ENCODE assay signal across 21 cellular contexts in the genomic region with DNA sequence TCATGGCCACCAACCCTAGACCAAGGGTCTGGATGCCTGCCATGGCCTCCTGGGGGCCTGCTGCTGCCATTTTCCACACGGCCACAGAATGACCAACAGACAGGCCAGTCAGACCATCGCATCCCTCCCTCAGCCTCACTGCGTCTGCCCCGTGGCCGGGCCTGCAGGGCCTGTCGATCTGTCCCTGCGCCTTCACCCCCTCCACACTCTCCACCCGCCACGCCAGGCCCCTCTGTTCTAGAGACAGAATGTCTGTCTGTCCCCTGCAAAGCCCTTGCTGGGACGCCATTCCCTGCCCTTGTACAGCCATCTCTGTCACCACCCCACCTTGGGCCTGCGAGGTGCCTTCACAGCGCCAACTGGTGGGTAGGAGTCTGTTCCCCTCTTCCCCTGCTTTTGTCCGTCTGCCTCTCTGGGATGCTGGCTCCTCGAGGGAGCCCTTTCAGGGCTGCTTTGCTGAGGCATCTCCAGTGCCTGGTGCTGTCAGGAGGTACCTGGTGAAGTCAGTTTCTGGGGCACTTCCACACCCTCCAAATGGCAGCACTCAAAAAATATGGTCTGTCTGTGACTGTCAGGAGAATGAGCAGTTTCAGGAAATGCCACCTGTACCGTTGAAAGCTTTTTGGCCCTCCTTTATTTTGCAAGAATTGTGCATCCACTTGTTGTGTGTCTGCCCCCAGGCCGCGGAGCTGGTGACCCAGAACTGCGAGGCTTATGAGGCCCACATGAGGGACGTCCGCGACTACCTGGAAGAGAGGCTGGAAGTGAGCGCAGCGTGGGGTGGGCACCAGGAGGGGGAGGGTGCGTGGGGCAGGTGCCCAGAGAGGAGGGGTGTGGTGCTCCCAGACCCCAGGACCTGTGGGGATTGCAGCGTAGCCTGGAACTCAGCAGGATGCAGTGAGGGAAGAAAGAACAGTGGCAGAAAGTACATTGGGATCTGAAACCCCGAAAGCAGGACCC. TPM values are rescaled to one million over a fixed set of nuclear protein-coding genes. Genes with fewer than 3 reads are reported as not detected.
DNase-seq lines count a peak whose midpoint lies in the region; ATAC-seq and TF ChIP-seq lines count a peak whose summit lies in the region.
"Had no signal": no experiment of that assay in that cellular context is flagged by ENCODE, and none has a peak within 500 bp of the region (broad histone marks: within the 10 kb centered on the region; RNA-seq: fewer than 3 reads in every experiment).

No MANE protein-coding gene starts in this region.

- H3K36me3 Mint-ChIP-seq in WTC11 (peaks cover 18% of the 10 kb centered on the region), chondrocyte (ENCODE audit: low read depth) (peaks cover 5% of the 10 kb centered on the region), CD14-positive monocyte (peaks cover 17 to 19% of the 10 kb centered on the region in 2 donors)

- no peak overlapping the region for H3K4me3 ChIP-seq in right atrium auricular region
- H3K4me3 ChIP-seq: lung had no signal

- DNase-seq in right atrium auricular region (ENCODE audit: low spot score), result peak; percentile 50
- DNase-seq in Right ventricle myocardium superior, result no peak
- DNase-seq in WTC11 (ENCODE audit: low spot score), result no peak
- DNase-seq in iPS-NIHi7 (ENCODE audit: extremely low spot score), result peak; percentile 21
- DNase-seq in chondrocyte (ENCODE audit: low spot score), result no peak
- no peak for DNase-seq in CD14-positive monocyte (ENCODE audit: low spot score)
- DNase-seq: AML-193; amniotic stem cell; Calu3; caudate nucleus; effector CD8-positive, alpha-beta T cell; Kasumi-1; NCI-H1092 treated with DMSO at 0.1 percent for 48 hours; NCI-H526; SIG-M5; stimulated activated CD4-positive, alpha-beta T cell treated with anti-CD3 and anti-CD28 coated beads, Interleukin-2, amount 100 ng/mL, for 24 hours; T-helper 9 cell had no signal

- H3K36me3 ChIP-seq in right atrium auricular region, result no peaks in the 10 kb centered on the region

- CTCF ChIA-PET in WTC11 (lab: Charles Lee), result no interaction called here

- H3K4me3 Mint-ChIP-seq in WTC11 (no peak overlapping the region), chondrocyte (ENCODE audit: unreplicated experiment) (no peak overlapping the region), CD14-positive monocyte (no peak overlapping the region)

- H3K9me3 Mint-ChIP-seq in WTC11 (no peaks in the 10 kb centered on the region), chondrocyte (ENCODE audit: low read depth) (no peaks in the 10 kb centered on the region), CD14-positive monocyte (no peaks in the 10 kb centered on the region)

- H3K27ac Mint-ChIP-seq in WTC11 (peak overlapping the region; percentile 65; the same call in 1 of the 2 replicates), chondrocyte (ENCODE audit: unreplicated experiment) (no peak overlapping the region), CD14-positive monocyte (peak overlapping the region in 1 of 7 donors; percentile 55)

- no peaks in the 10 kb centered on the region for H3K27me3 ChIP-seq in right atrium auricular region

- no peak for TF ChIP-seq CTCF in right atrium auricular region (IDR thresholded peaks at IDR 0.05)
- TF ChIP-seq CTCF in WTC11 (IDR thresholded peaks at IDR 0.05), result no peak
- TF ChIP-seq CTCF in chondrocyte (IDR thresholded peaks at IDR 0.05), result no peak
- TF ChIP-seq CTCF in CD14-positive monocyte (IDR thresholded peaks at IDR 0.05), result no peak

- intact Hi-C loops in Right ventricle myocardium superior (cut with DNase I) (no loop called here), CD14-positive monocyte (cut with micrococcal nuclease) (no loop called here)

- no peak overlapping the region for H3K27ac ChIP-seq in right atrium auricular region

- POLR2A ChIA-PET in WTC11 (lab: Charles Lee), result no interaction called here

- H3K27me3 Mint-ChIP-seq in WTC11 (ENCODE audit: low read depth) (no peaks in the 10 kb centered on the region), chondrocyte (ENCODE audit: low read depth) (no peaks in the 10 kb centered on the region), CD14-positive monocyte (ENCODE audit: low read depth in 3 of 3) (peaks cover 0 to 3% (median 2%) of the 10 kb centered on the region in 3 donors)

- peaks cover 41% of the 10 kb centered on the region for H3K4me1 Mint-ChIP-seq in WTC11
- peaks cover 5% of the 10 kb centered on the region for H3K4me1 Mint-ChIP-seq in chondrocyte (ENCODE audit: low read depth)
- no peaks in the 10 kb centered on the region for H3K4me1 Mint-ChIP-seq in CD14-positive monocyte

- H3K9me3 ChIP-seq in right atrium auricular region, result no peaks in the 10 kb centered on the region

- no peak for ATAC-seq in Right ventricle myocardium superior (ENCODE audit: poor library complexity)
- peak; percentile 2; the same call in 1 of the 2 replicates for ATAC-seq in WTC11
- no peak for ATAC-seq in GM18909 (IDR thresholded peaks at IDR 0.05; ENCODE audit: poor library complexity, unreplicated experiment)
- ATAC-seq: activated CD4-positive, CD25-positive, alpha-beta regulatory T cell treated with anti-CD3 and anti-CD28 coated beads, Interleukin-2, amount 50 U/mL, for 24 hours had no signal

- H3K4me1 ChIP-seq in right atrium auricular region, result no peaks in the 10 kb centered on the region

TF ChIP-seq in WTC11, 78 proteins besides CTCF, POLR2A, EP300 and RAD21:
- TF ChIP-seq FOXP1 (CRISPR knock-in tag; IDR thresholded peaks at IDR 0.05; ENCODE audit: borderline replicate concordance) (peak; percentile 25; the same call in 1 of the 2 replicates), TEAD4 (CRISPR knock-in tag; IDR thresholded peaks at IDR 0.05) (no peak)
- TF ChIP-seq, protein P1, sequence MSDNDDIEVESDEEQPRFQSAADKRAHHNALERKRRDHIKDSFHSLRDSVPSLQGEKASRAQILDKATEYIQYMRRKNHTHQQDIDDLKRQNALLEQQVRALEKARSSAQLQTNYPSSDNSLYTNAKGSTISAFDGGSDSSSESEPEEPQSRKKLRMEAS (CRISPR knock-in tag; IDR thresholded peaks at IDR 0.05), result peak; percentile 61; the same call in 1 of the 2 replicates

RNA-seq across cellular contexts. Expression of a gene that starts 6.7 kb away (rescaled TPM):
- total RNA-seq in right atrium auricular region (1 to 10 TPM in 1 of 2 donors, under 1 TPM in 1; 0.26 to 2.0 TPM), Right ventricle myocardium superior (not detected), WTC11 (2021) (1.1 to 1.4 TPM (median 1.1 TPM) in 3 replicates), chondrocyte (0.07 to 0.17 TPM (median 0.15 TPM) in 3 replicates)
- polyA plus RNA-seq in CD14-positive monocyte, result not detected

RNA-seq across cellular contexts. Expression of a gene that starts 32.7 kb away (rescaled TPM):
- total RNA-seq in right atrium auricular region, result 10 to 100 TPM in 1 of 2 donors, 1 to 10 TPM in 1; 6.5 to 11.3 TPM
- total RNA-seq in Right ventricle myocardium superior, result 8.6 TPM
- total RNA-seq in WTC11 (2021), result 68.4 to 70.2 TPM (median 69.6 TPM) in 3 replicates
- total RNA-seq in chondrocyte, result 11.5 to 23.4 TPM (median 12.7 TPM) in 3 replicates
- 10 to 100 TPM in 1 of 2 donors, 1 to 10 TPM in 1; 9.5 to 10.3 TPM for polyA plus RNA-seq in CD14-positive monocyte

RNA-seq across cellular contexts. Expression of a gene that starts 45.0 kb away (rescaled TPM):
- 10 to 100 TPM; 24.9 to 29.0 TPM for total RNA-seq in right atrium auricular region
- total RNA-seq in Right ventricle myocardium superior, result 20.0 TPM
- total RNA-seq in WTC11 (2021), result 0.07 TPM in 1 of 3 replicates, not detected in the others
- total RNA-seq in chondrocyte, result 12.2 to 25.6 TPM (median 24.4 TPM) in 3 replicates
- polyA plus RNA-seq in CD14-positive monocyte, result under 1 TPM in 1 of 2 donors, not detected in 1; 0.14 TPM
- total RNA-seq: HT1080 had no signal

Comparison
In these comparisons a context has a peak if more than half of its experiments do, and no peak if none do; other contexts are left out.
1. DNase-seq: peak in right atrium auricular region (single experiment) and iPS-NIHi7 (single experiment); none in Right ventricle myocardium superior (single experiment), WTC11 (single experiment), chondrocyte (single experiment) and CD14-positive monocyte (single experiment).
2. RNA of a gene that starts 45.0 kb away (total RNA-seq): 24.9 to 29.0 TPM in right atrium auricular region, 12.2 to 25.6 TPM in chondrocyte and 20.0 TPM in Right ventricle myocardium superior (single experiment); 0.07 TPM in WTC11; every median in the first group is over 10 times any median in the second.